Comparison of ENCODE assay signal across 17 cellular contexts in the genomic region with DNA sequence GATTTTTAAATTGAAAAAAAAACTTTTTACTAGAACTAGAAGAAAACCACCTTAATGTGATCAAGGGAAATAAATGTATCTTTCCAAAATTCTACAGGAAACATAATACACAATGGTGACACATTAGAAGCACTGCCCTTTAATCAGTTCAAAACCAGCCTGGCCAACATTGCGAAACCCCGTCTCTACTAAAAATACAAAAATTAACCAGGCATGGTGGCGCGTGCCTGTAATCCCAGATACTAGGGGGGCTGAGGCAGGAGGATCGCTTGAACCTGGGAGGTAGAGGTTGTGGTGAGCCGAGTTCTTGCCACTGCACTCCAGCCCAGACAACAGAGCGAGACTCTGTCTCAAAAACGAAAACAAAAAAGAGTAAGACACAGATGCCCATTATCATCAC.
A peak's percentile ranks its signal among the peaks of the same experiment; 100 is the strongest.
DNase-seq lines count a peak whose midpoint lies in the region; ATAC-seq, FAIRE-seq and TF ChIP-seq lines count a peak whose summit lies in the region.
"Had no signal": no experiment of that assay in that cellular context is flagged by ENCODE, and none has a peak within 500 bp of the region (broad histone marks: within the 10 kb centered on the region; RNA-seq: fewer than 3 reads in every experiment).

No MANE protein-coding gene starts in this region.

- no peak overlapping the region for H3K27ac Mint-ChIP-seq in activated CD4-positive, alpha-beta T cell treated with anti-CD3 and anti-CD28 coated beads, Interleukin-2, amount 10 ng/mL, durations not matched to agents 24 days and 14 days
- peak overlapping the region in 2 of 3 experiments; percentile 27 to 29; a peak in 2 of 7 replicates for H3K27ac Mint-ChIP-seq in H9
- H3K27ac Mint-ChIP-seq in neural crest cell (ENCODE audit: unreplicated experiment) = peak overlapping the region; percentile 59

- in situ Hi-C loops in K562 (cut with MboI) = no loop called here

- no peaks in the 10 kb centered on the region for H3K36me3 ChIP-seq in K562 (ENCODE audit: control insufficient read depth, insufficient read depth, low read length)

- no peaks in the 10 kb centered on the region for H3K27me3 ChIP-seq in H9 (ENCODE audit: insufficient read depth, low read length)
- no peaks in the 10 kb centered on the region for H3K27me3 ChIP-seq in K562 (ENCODE audit: control insufficient read depth in 2 of 2, insufficient read depth in 2 of 2, low read length in 2 of 2)
- H3K27me3 ChIP-seq: BLaER1 had no signal

- FAIRE-seq in K562 (lab: Jason Lieb, UNC) = no peak
- FAIRE-seq: GM12892, GM18507 had no signal

- TF ChIP-seq CTCF in H9 (conservative IDR thresholded peaks at IDR 0.05) (no peak), K562 (IDR thresholded peaks at IDR 0.05 in 2 of 3, conservative IDR thresholded peaks at IDR 0.05 in 1 of 3; ENCODE audit: insufficient read depth in 2 of 3, low read depth in 1 of 3, low read length in 3 of 3) (no peak), neural crest cell (conservative IDR thresholded peaks at IDR 0.05) (no peak)

- TF ChIP-seq RAD21 in K562 (CRISPR knock-in tag; conservative IDR thresholded peaks at IDR 0.05 in 1 of 2, IDR thresholded peaks at IDR 0.05 in 1 of 2) = no peak

- peaks cover 6% of the 10 kb centered on the region for H3K4me1 Mint-ChIP-seq in activated CD4-positive, alpha-beta T cell treated with anti-CD3 and anti-CD28 coated beads, Interleukin-2, amount 10 ng/mL, durations not matched to agents 24 days and 14 days
- H3K4me1 Mint-ChIP-seq in H9 (peaks cover 21 to 22% of the 10 kb centered on the region in 2 experiments), neural crest cell (peaks cover 5% of the 10 kb centered on the region)

- no peak overlapping the region for H4K5ac ChIP-seq in H9 (ENCODE audit: insufficient read length, low read depth, low read length)

- H3K27ac ChIP-seq in H9 (ENCODE audit: insufficient read length, low read depth, low read length) (no peak overlapping the region), K562 (ENCODE audit: extremely low read depth, low read depth, low read length) (no peak overlapping the region)
- H3K27ac ChIP-seq: 22Rv1, BLaER1 had no signal

- no peaks in the 10 kb centered on the region for H4K20me1 ChIP-seq in H9 (ENCODE audit: control insufficient read depth, insufficient read depth, insufficient read length)
- no peaks in the 10 kb centered on the region for H4K20me1 ChIP-seq in K562 (replicated peaks; ENCODE audit: control insufficient read depth, insufficient read depth, low read length)
- H4K20me1 ChIP-seq: BLaER1 had no signal

- no peak overlapping the region for H3K4me3 Mint-ChIP-seq in activated CD4-positive, alpha-beta T cell treated with anti-CD3 and anti-CD28 coated beads, Interleukin-2, amount 10 ng/mL, durations not matched to agents 24 days and 14 days
- H3K4me3 Mint-ChIP-seq in H9 (no peak overlapping the region), neural crest cell (no peak overlapping the region)
- H3K4me3 Mint-ChIP-seq: CD14-positive monocyte; CD4-positive, alpha-beta memory T cell had no signal

- ATAC-seq in K562 (no peak), HG02970 (IDR thresholded peaks at IDR 0.05; ENCODE audit: low FRiP score, unreplicated experiment) (no peak)
- ATAC-seq in stimulated activated naive CD8-positive, alpha-beta T cell treated with anti-CD3 and anti-CD28 coated beads, Interleukin-15, Interleukin-2, amounts not matched to agents 100 U/mL and 50 U/mL, for 24 hours = no peak

- H3K4ac ChIP-seq in H9 (ENCODE audit: low read depth, low read length) = no peak overlapping the region

- no peak for TF ChIP-seq POLR2A in K562 (conservative IDR thresholded peaks at IDR 0.05)

- no peak overlapping the region for H2BK15ac ChIP-seq in H9 (ENCODE audit: low read depth, low read length)

- no peak overlapping the region for H3K18ac ChIP-seq in H9 (ENCODE audit: insufficient read length, low read depth, low read length)

- no CpG with 5 or more reads among the region's 8 CpGs for WGBS in H9 (ENCODE audit: extremely low coverage, insufficient read length, low lambda C conversion rate)
- 60% methylated on average over 7 of the region's 8 CpGs for WGBS in K562 (ENCODE audit: insufficient coverage, low coverage, missing lambda C conversion rate)

- no peaks in the 10 kb centered on the region for H3K23me2 ChIP-seq in H9 (ENCODE audit: insufficient read length, low read depth, low read length, poor library complexity, severe bottlenecking)

- H3K9ac ChIP-seq in H9 (ENCODE audit: extremely low read depth, insufficient read length, low read length) = no peak overlapping the region
- H3K9ac ChIP-seq in K562 (ENCODE audit: insufficient read depth in 1 of 2, low read depth in 2 of 2, low read length in 2 of 2) = no peak overlapping the region
- H3K9ac ChIP-seq: BLaER1 had no signal

- no peak overlapping the region for H2BK5ac ChIP-seq in H9 (ENCODE audit: insufficient read length, low read length)

- no peaks in the 10 kb centered on the region for H3K79me1 ChIP-seq in H9 (ENCODE audit: insufficient read depth, low read depth, low read length, poor library complexity, severe bottlenecking)

- H3K23ac ChIP-seq in H9 (ENCODE audit: insufficient read length, low read depth, low read length) = no peak overlapping the region

- no TSS peak for BruUV-seq in K562 (replicated peaks; lab: Mats Ljungman, UMichigan)

- H3K4me3 ChIP-seq in K562 = no peak overlapping the region
- H3K4me3 ChIP-seq: BLaER1 had no signal

- no peak overlapping the region for H2BK120ac ChIP-seq in H9 (ENCODE audit: low read depth, low read length, poor library complexity, severe bottlenecking)

- H3K79me2 ChIP-seq in H9 (ENCODE audit: insufficient read depth, low read length) = no peaks in the 10 kb centered on the region
- no peaks in the 10 kb centered on the region for H3K79me2 ChIP-seq in K562 (ENCODE audit: control insufficient read depth, insufficient read depth, low read length)

- intact Hi-C loops in activated CD4-positive, alpha-beta T cell treated with anti-CD3 and anti-CD28 coated beads, Interleukin-2, amount 10 ng/mL, durations not matched to agents 24 days and 14 days (cut with micrococcal nuclease) = no loop called here
- intact Hi-C loops in K562 (cut with micrococcal nuclease) = no loop called here

- H3K4me2 ChIP-seq in H9 (ENCODE audit: insufficient read depth, insufficient read length, low read length) (no peak overlapping the region), K562 (ENCODE audit: insufficient read depth, low read length) (no peak overlapping the region)
- H3K4me2 ChIP-seq: BLaER1 had no signal

- peak; percentile 23 for DNase-seq in activated CD4-positive, alpha-beta T cell treated with anti-CD3 and anti-CD28 coated beads, Interleukin-2, amount 10 ng/mL, durations not matched to agents 24 days and 14 days
- no peak for DNase-seq in activated CD4-positive, alpha-beta T cell treated with anti-CD3 and anti-CD28 coated beads for 1 hour
- DNase-seq in H9 = no peak
- no peak for DNase-seq in K562 (ENCODE audit: extremely low read depth in 1 of 4, low spot score in 3 of 4)
- DNase-seq in neural crest cell (ENCODE audit: low read depth, low spot score) = no peak
- DNase-seq in stimulated activated naive CD8-positive, alpha-beta T cell treated with anti-CD3 and anti-CD28 coated beads, Interleukin-15, Interleukin-2, amounts not matched to agents 100 U/mL and 50 U/mL, for 24 hours = no peak
- DNase-seq: CD4-positive, alpha-beta memory T cell; DMS153; DMS79; GDM1; KBM-7 had no signal

- H3K14ac ChIP-seq in H9 (ENCODE audit: insufficient read depth, low read length) = no peak overlapping the region

- H4K8ac ChIP-seq in H9 (replicated peaks; ENCODE audit: insufficient read length, low read depth, low read length) = no peak overlapping the region

- H3T11ph ChIP-seq in H9 (ENCODE audit: low read length) = no peak overlapping the region

- H3K9me3 ChIP-seq in H9 (ENCODE audit: control insufficient read depth, low read depth, low read length) (no peaks in the 10 kb centered on the region), K562 (replicated peaks; ENCODE audit: control insufficient read depth, insufficient read depth, low read depth, low read length) (no peaks in the 10 kb centered on the region)

- no peak overlapping the region for H3K56ac ChIP-seq in H9 (ENCODE audit: insufficient read length, low read depth, low read length)

- H2BK20ac ChIP-seq in H9 (ENCODE audit: low read depth, low read length, poor library complexity, severe bottlenecking) = no peak overlapping the region

- peaks cover 8% of the 10 kb centered on the region for H3K9me3 Mint-ChIP-seq in activated CD4-positive, alpha-beta T cell treated with anti-CD3 and anti-CD28 coated beads, Interleukin-2, amount 10 ng/mL, durations not matched to agents 24 days and 14 days
- H3K9me3 Mint-ChIP-seq in H9 = no peaks in the 10 kb centered on the region
- H3K9me3 Mint-ChIP-seq in neural crest cell = peaks cover 5% of the 10 kb centered on the region

- H2AFZ ChIP-seq in H9 (ENCODE audit: low read length) (no peak overlapping the region), K562 (ENCODE audit: low read depth, low read length) (no peak overlapping the region)

- no peaks in the 10 kb centered on the region for H3K27me3 Mint-ChIP-seq in activated CD4-positive, alpha-beta T cell treated with anti-CD3 and anti-CD28 coated beads, Interleukin-2, amount 10 ng/mL, durations not matched to agents 24 days and 14 days
- no peaks in the 10 kb centered on the region for H3K27me3 Mint-ChIP-seq in H9 (ENCODE audit: low read depth)
- no peaks in the 10 kb centered on the region for H3K27me3 Mint-ChIP-seq in neural crest cell (ENCODE audit: low read depth)
- H3K27me3 Mint-ChIP-seq: CD4-positive, alpha-beta memory T cell had no signal

- POLR2A ChIA-PET in K562 (lab: Yijun Ruan, JAX) = no interaction called here

- no peak overlapping the region for H2BK12ac ChIP-seq in H9 (ENCODE audit: insufficient read length, low read depth, low read length)

- TF ChIP-seq EP300 in K562 (IDR thresholded peaks at IDR 0.05; ENCODE audit: low read length) = no peak

- H3K4me1 ChIP-seq in H9 (ENCODE audit: insufficient read depth, low read length) (no peaks in the 10 kb centered on the region), K562 (replicated peaks in 1 of 2; ENCODE audit: control insufficient read depth in 2 of 2, insufficient read depth in 2 of 2, low read length in 2 of 2) (no peaks in the 10 kb centered on the region)
- H3K4me1 ChIP-seq: BLaER1 had no signal

- H3K9me1 ChIP-seq in K562 (ENCODE audit: control insufficient read depth, insufficient read depth, low read length) = no peaks in the 10 kb centered on the region

- CTCF ChIA-PET in K562 (lab: Yijun Ruan, JAX; ENCODE audit: low intra/inter-chr PET ratio) = no interaction called here

- no peak overlapping the region for H2AK5ac ChIP-seq in H9 (ENCODE audit: insufficient read length, low read length)

- peaks cover 11% of the 10 kb centered on the region for H3K36me3 Mint-ChIP-seq in activated CD4-positive, alpha-beta T cell treated with anti-CD3 and anti-CD28 coated beads, Interleukin-2, amount 10 ng/mL, durations not matched to agents 24 days and 14 days (ENCODE audit: low read depth)
- H3K36me3 Mint-ChIP-seq in H9 (ENCODE audit: insufficient read depth in 1 of 3, low read depth in 3 of 3) = no peaks in the 10 kb centered on the region; a peak in 1 of 7 replicates
- H3K36me3 Mint-ChIP-seq in neural crest cell (ENCODE audit: low read depth) = peaks cover 18% of the 10 kb centered on the region

- H4K91ac ChIP-seq in H9 (ENCODE audit: insufficient read length, low read depth, low read length) = no peak overlapping the region

TF ChIP-seq in K562, 482 proteins besides CTCF, POLR2A, EP300 and RAD21 (continues in another document):
- no peak for TF ChIP-seq MCM5 (IDR thresholded peaks at IDR 0.05; ENCODE audit: low read depth)
